In the genomic region with DNA sequence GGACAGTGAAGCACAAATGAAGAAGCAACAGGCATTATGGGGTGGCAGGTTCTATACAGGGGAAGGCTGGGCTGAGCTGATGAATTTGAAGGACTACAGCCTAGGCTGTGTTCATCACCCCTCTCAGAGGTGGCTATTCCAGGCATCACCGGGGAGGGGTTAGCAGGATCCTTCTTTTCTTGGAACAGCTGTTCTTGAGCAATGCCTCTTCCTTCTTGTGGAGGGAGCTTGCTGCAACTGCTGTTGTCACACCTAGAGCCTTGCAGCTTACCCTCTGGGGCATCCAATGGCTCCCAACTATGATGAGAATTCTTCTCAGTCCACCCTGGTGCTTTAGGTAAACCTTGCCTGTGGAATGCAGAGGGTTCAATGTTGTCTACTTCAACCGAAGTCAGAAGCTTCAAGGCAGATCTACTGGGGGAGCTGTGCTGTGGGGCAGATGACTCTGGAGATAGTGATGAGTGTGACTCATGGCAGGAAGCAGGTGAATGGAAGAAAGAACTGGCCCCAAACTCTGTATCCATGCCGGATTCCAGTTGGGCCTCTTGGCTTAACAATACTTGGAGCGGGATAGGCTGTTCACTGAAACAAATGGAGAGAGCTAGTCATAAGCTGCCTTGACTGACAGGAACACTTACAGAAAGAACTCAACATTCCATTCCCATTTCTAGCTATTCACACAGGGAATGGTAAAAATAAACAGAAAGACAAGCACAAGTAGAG, we compare ENCODE assay signal across 18 cellular contexts. TPM values are rescaled to one million over a fixed set of nuclear protein-coding genes. Genes with fewer than 3 reads are reported as not detected.
A peak's percentile ranks its signal among the peaks of the same experiment; 100 is the strongest.
DNase-seq lines count a peak whose midpoint lies in the region; ATAC-seq and TF ChIP-seq lines count a peak whose summit lies in the region.
"Had no signal": no experiment of that assay in that cellular context is flagged by ENCODE, and none has a peak within 500 bp of the region (broad histone marks: within the 10 kb centered on the region; RNA-seq: fewer than 3 reads in every experiment).

No MANE protein-coding gene starts in this region.

- H3K27ac ChIP-seq in cardiac muscle cell (peak overlapping the region; percentile 67), OCI-LY7 (ENCODE audit: low read depth, low read length, poor library complexity, severe bottlenecking) (no peak overlapping the region)
- H3K27ac ChIP-seq: GM23248 had no signal

- BruUV-seq in OCI-LY7 (replicated peaks; lab: Mats Ljungman, UMichigan): no TSS peak

- no peaks in the 10 kb centered on the region for H3K9me2 ChIP-seq in OCI-LY7 (ENCODE audit: insufficient read depth, low read length)

- H3K4me1 ChIP-seq in cardiac muscle cell (ENCODE audit: low read depth): peaks cover 7% of the 10 kb centered on the region
- no peaks in the 10 kb centered on the region for H3K4me1 ChIP-seq in OCI-LY7 (ENCODE audit: insufficient read depth, low read length, poor library complexity, severe bottlenecking)

- no peak overlapping the region for H3K4me2 ChIP-seq in OCI-LY7 (ENCODE audit: low read length)

- no peaks in the 10 kb centered on the region for H3K79me2 ChIP-seq in OCI-LY7 (ENCODE audit: insufficient read depth, low read depth, low read length)

- DNase-seq in cardiac muscle cell (ENCODE audit: low read depth in 1 of 2, low spot score in 1 of 2) (no peak), left cardiac atrium (no peak), astrocyte of the hippocampus (ENCODE audit: low read depth, low spot score) (peak; percentile 70), left colon (no peak), NCI-H1048 (lab: John Stamatoyannopoulos, UW) (no peak), OCI-LY7 (ENCODE audit: low spot score) (no peak), left ventricle myocardium superior (no peak)
- no peak for DNase-seq in activated naive CD4-positive, alpha-beta T cell (lab: John Stamatoyannopoulos, UW)
- DNase-seq: ACHN; CD8-positive, alpha-beta T cell; GM23248; hippocampal formation; naive thymus-derived CD4-positive, alpha-beta T cell; NCI-H1436; stimulated activated CD4-positive, alpha-beta T cell treated with anti-CD3 and anti-CD28 coated beads, Interleukin-15, amount 100 ng/mL, for 24 hours had no signal

- no peaks in the 10 kb centered on the region for H3K27me3 ChIP-seq in cardiac muscle cell

- CTCF ChIA-PET in OCI-LY7 (lab: Charles Lee; ENCODE audit: unreplicated experiment): no interaction called here

- ATAC-seq in left cardiac atrium: no peak
- peak; percentile 13 for ATAC-seq in left colon
- no peak for ATAC-seq in left ventricle myocardium superior
- ATAC-seq: CD8-positive, alpha-beta T cell; GM12878; left lobe of liver; naive thymus-derived CD4-positive, alpha-beta T cell; Right ventricle myocardium inferior had no signal

- intact Hi-C loops in left cardiac atrium (cut with DNase I): no loop called here
- intact Hi-C loops in left colon (cut with DNase I, micrococcal nuclease): no loop called here
- intact Hi-C loops in OCI-LY7 (cut with micrococcal nuclease; ENCODE audit: unreplicated experiment): no loop called here
- intact Hi-C loops in left ventricle myocardium superior (cut with micrococcal nuclease): no loop called here

- H4K20me1 ChIP-seq in OCI-LY7 (ENCODE audit: insufficient read depth, low read length): no peaks in the 10 kb centered on the region

- POLR2A ChIA-PET in OCI-LY7 (lab: Charles Lee): interaction anchor here (0.5 to 1.5 kb wide), 4 partner anchors 25 to 439 kb away, joined by 3 to 6 read pairs (median 3); no protein-coding TSS in a partner anchor

- H3K4me3 ChIP-seq in cardiac muscle cell: no peak overlapping the region
- no peak overlapping the region for H3K4me3 ChIP-seq in OCI-LY7 (ENCODE audit: low read depth, low read length, poor library complexity, severe bottlenecking)
- H3K4me3 ChIP-seq: GM12878, GM23248 had no signal

- TF ChIP-seq CTCF in cardiac muscle cell (IDR thresholded peaks at IDR 0.05; ENCODE audit: low read depth, low read length) (no peak), OCI-LY7 (conservative IDR thresholded peaks at IDR 0.05; ENCODE audit: low read length) (no peak)

- H3K36me3 ChIP-seq in cardiac muscle cell (peaks cover 11% of the 10 kb centered on the region), OCI-LY7 (ENCODE audit: insufficient read depth, low read length) (0 out of 2 replicates have a peak, but pooled peaks cover 3% of the 10 kb centered on the region)

- H2AFZ ChIP-seq in OCI-LY7 (ENCODE audit: low read length): no peak overlapping the region
- H2AFZ ChIP-seq: GM23248 had no signal

- no peaks in the 10 kb centered on the region for H3K9me3 ChIP-seq in cardiac muscle cell (ENCODE audit: low read depth)
- no peaks in the 10 kb centered on the region for H3K9me3 ChIP-seq in OCI-LY7 (ENCODE audit: low read length)

RNA-seq across cellular contexts. Expression of gene PPP3CB, which starts 21.5 kb away (rescaled TPM):
- 22.6 and 45.2 TPM in 2 replicates for total RNA-seq in cardiac muscle cell
- 13.3 and 14.3 TPM in 2 replicates for polyA plus RNA-seq in cardiac muscle cell
- total RNA-seq in left cardiac atrium: 10 to 100 TPM; 44.0 to 45.7 TPM
- total RNA-seq in left colon: 10 to 100 TPM; 28.8 to 29.3 TPM
- total RNA-seq in OCI-LY7 (2014; rRNA removed; shearing (Covaris generic)): 15.5 and 18.6 TPM in 2 replicates
- 43.1 and 45.3 TPM in 2 replicates for total RNA-seq in OCI-LY7 (2022)
- total RNA-seq in left ventricle myocardium superior: 67.7 TPM
